ENCODE assay signal across 1 cellular context in genomic region chr3:13647314-13648059, GRCh38.
TF ChIP-seq lines count a peak whose summit lies in the region.

No MANE protein-coding gene starts in this region.

TF ChIP-seq in HCT116, 20 proteins besides CTCF, POLR2A, EP300 and RAD21 (continued from another document):
- TF ChIP-seq, protein P1, sequence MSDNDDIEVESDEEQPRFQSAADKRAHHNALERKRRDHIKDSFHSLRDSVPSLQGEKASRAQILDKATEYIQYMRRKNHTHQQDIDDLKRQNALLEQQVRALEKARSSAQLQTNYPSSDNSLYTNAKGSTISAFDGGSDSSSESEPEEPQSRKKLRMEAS (IDR thresholded peaks at IDR 0.05), result no peak
- TF ChIP-seq, protein P2, sequence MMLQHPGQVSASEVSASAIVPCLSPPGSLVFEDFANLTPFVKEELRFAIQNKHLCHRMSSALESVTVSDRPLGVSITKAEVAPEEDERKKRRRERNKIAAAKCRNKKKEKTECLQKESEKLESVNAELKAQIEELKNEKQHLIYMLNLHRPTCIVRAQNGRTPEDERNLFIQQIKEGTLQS (IDR thresholded peaks at IDR 0.05), result no peak
